In genomic region chr12:110038741-110039084, GRCh38 we compare ENCODE assay signal across 1 cellular context.
TF ChIP-seq lines count a peak whose summit lies in the region.

No MANE protein-coding gene starts in this region.

TF ChIP-seq in HCT116, 20 proteins besides CTCF, POLR2A, EP300 and RAD21 (continued from another document):
- no peak for TF ChIP-seq ZBTB33 (IDR thresholded peaks at IDR 0.05; ENCODE audit: extremely low read depth, insufficient replicate concordance, low read length)
- no peak for TF ChIP-seq FOSL1 (IDR thresholded peaks at IDR 0.05; ENCODE audit: low read depth)
- TF ChIP-seq SRF (IDR thresholded peaks at IDR 0.05; ENCODE audit: low read depth): no peak
- TF ChIP-seq CEBPB (IDR thresholded peaks at IDR 0.05; ENCODE audit: low read depth): no peak
- TF ChIP-seq EGR1 (IDR thresholded peaks at IDR 0.05; ENCODE audit: low read depth): no peak
- TF ChIP-seq REST (IDR thresholded peaks at IDR 0.05; ENCODE audit: low read depth): no peak
- no peak for TF ChIP-seq EZH2 (IDR thresholded peaks at IDR 0.05)
